16 cellular contexts compared by ENCODE assay signal in the genomic region with DNA sequence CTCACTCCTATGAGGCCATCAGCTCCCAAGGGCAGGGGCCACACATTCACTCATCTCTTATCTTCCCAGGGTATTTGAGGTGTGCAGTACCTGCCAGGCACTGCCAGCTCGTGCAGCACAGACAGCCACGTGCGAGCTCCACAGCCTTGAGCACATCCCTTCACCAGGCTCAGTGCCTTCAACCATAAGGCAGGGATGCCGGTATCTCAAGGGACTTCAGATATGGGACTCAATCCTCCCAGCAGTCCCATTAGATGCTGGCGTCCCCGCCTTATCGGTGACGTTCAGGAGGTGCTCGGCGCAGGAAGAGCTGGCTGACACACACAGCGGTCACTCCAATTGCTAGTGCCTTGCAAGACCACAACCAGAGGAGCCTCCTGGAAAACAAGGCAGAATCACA. TPM values are rescaled to one million over a fixed set of nuclear protein-coding genes. Genes with fewer than 3 reads are reported as not detected.
DNase-seq lines count a peak whose midpoint lies in the region; ATAC-seq lines count a peak whose summit lies in the region.
"Had no signal": no experiment of that assay in that cellular context is flagged by ENCODE, and none has a peak within 500 bp of the region (broad histone marks: within the 10 kb centered on the region; RNA-seq: fewer than 3 reads in every experiment).

No MANE protein-coding gene starts in this region.

- H3K4me3 ChIP-seq in skeletal muscle satellite cell (ENCODE audit: low read length) (no peak overlapping the region), HAP-1 (no peak overlapping the region)
- H3K4me3 ChIP-seq: gastroesophageal sphincter, neural progenitor cell, SJCRH30 had no signal

- DNase-seq in activated CD4-positive, alpha-beta T cell treated with anti-CD3 and anti-CD28 coated beads, Interleukin-2, amount 10 ng/mL, durations not matched to agents 24 days and 14 days: no peak
- DNase-seq in activated CD4-positive, alpha-beta T cell treated with anti-CD3 and anti-CD28 coated beads, Interleukin-2, amount 50 U/mL, for 1 hour: no peak
- DNase-seq in T-cell (no peak), epithelial cell of prostate (ENCODE audit: low read depth, low spot score) (no peak), HAP-1 (ENCODE audit: low spot score in 2 of 2) (no peak), DMS79 treated with DMSO at 0.1 percent for 48 hours (lab: John Stamatoyannopoulos, UW) (no peak), iPS-NIHi7 (ENCODE audit: extremely low spot score) (no peak)
- DNase-seq: activated CD4-positive, CD25-positive, alpha-beta regulatory T cell treated with anti-CD3 and anti-CD28 coated beads, Interleukin-2, amount 50 U/mL, for 72 hours; dermis blood vessel endothelial cell; HFFc6; NCI-H1417; NCI-H526; SJCRH30 had no signal

- H3K36me3 ChIP-seq in skeletal muscle satellite cell (ENCODE audit: insufficient read depth, low read length) (peaks cover 80% of the 10 kb centered on the region), HAP-1 (replicated peaks) (peaks cover 97% of the 10 kb centered on the region)
- H3K36me3 ChIP-seq: neural progenitor cell had no signal

- peak overlapping the region; percentile 78 for H3K27ac Mint-ChIP-seq in activated CD4-positive, alpha-beta T cell treated with anti-CD3 and anti-CD28 coated beads, Interleukin-2, amount 10 ng/mL, durations not matched to agents 24 days and 14 days
- peak overlapping the region; percentile 77 to 91 for H3K27ac Mint-ChIP-seq in T-cell
- H3K27ac Mint-ChIP-seq: neural progenitor cell had no signal

- H3K4me2 ChIP-seq in skeletal muscle satellite cell (ENCODE audit: low read length): peak overlapping the region; percentile 35
- H3K4me2 ChIP-seq: neural progenitor cell had no signal

- POLR2A ChIA-PET in T-cell (lab: Charles Lee): interaction anchor here in 1 of 2 donors (0.5 kb wide), 1 partner anchor 1294 kb away, joined by 3 read pairs; no protein-coding TSS in a partner anchor

- no peaks in the 10 kb centered on the region for H3K9me3 Mint-ChIP-seq in activated CD4-positive, alpha-beta T cell treated with anti-CD3 and anti-CD28 coated beads, Interleukin-2, amount 10 ng/mL, durations not matched to agents 24 days and 14 days
- no peaks in the 10 kb centered on the region for H3K9me3 Mint-ChIP-seq in T-cell
- H3K9me3 Mint-ChIP-seq: HFFc6, neural progenitor cell had no signal

- no peaks in the 10 kb centered on the region for H3K27me3 Mint-ChIP-seq in activated CD4-positive, alpha-beta T cell treated with anti-CD3 and anti-CD28 coated beads, Interleukin-2, amount 10 ng/mL, durations not matched to agents 24 days and 14 days
- H3K27me3 Mint-ChIP-seq in T-cell: no peaks in the 10 kb centered on the region

- H3K9ac ChIP-seq in skeletal muscle satellite cell (ENCODE audit: low read depth, low read length): no peak overlapping the region
- H3K9ac ChIP-seq: neural progenitor cell had no signal

- peaks cover 83% of the 10 kb centered on the region for H3K36me3 Mint-ChIP-seq in activated CD4-positive, alpha-beta T cell treated with anti-CD3 and anti-CD28 coated beads, Interleukin-2, amount 10 ng/mL, durations not matched to agents 24 days and 14 days (ENCODE audit: low read depth)
- peaks cover 80% of the 10 kb centered on the region for H3K36me3 Mint-ChIP-seq in T-cell

- H3K4me1 ChIP-seq in skeletal muscle satellite cell (ENCODE audit: control insufficient read depth, insufficient read depth, low read length) (peaks cover 46% of the 10 kb centered on the region), HAP-1 (no peaks in the 10 kb centered on the region)
- H3K4me1 ChIP-seq: neural progenitor cell, SJCRH30 had no signal

- no peak overlapping the region for H3K4me3 Mint-ChIP-seq in activated CD4-positive, alpha-beta T cell treated with anti-CD3 and anti-CD28 coated beads, Interleukin-2, amount 10 ng/mL, durations not matched to agents 24 days and 14 days
- peak overlapping the region in 2 of 3 donors; percentile 7 to 16 for H3K4me3 Mint-ChIP-seq in T-cell
- H3K4me3 Mint-ChIP-seq: HFFc6, neural progenitor cell had no signal

- in situ Hi-C loops in HAP-1 (cut with MboI; ENCODE audit: low sequenced_read_pairs): no loop called here

- H3K4me1 Mint-ChIP-seq in activated CD4-positive, alpha-beta T cell treated with anti-CD3 and anti-CD28 coated beads, Interleukin-2, amount 10 ng/mL, durations not matched to agents 24 days and 14 days: peaks cover 38% of the 10 kb centered on the region
- H3K4me1 Mint-ChIP-seq in T-cell: peaks cover 50 to 58% (median 55%) of the 10 kb centered on the region in 3 donors

- peak overlapping the region; percentile 92 for H3K27ac ChIP-seq in epithelial cell of prostate
- H3K27ac ChIP-seq: neural progenitor cell, SJCRH30 had no signal

- H3K27me3 ChIP-seq in skeletal muscle satellite cell (ENCODE audit: control insufficient read depth, insufficient read depth, low read length) (no peaks in the 10 kb centered on the region), HAP-1 (ENCODE audit: low read depth) (no peaks in the 10 kb centered on the region)
- H3K27me3 ChIP-seq: gastroesophageal sphincter, neural progenitor cell, SJCRH30 had no signal

- H3K9me3 ChIP-seq in skeletal muscle satellite cell (replicated peaks; ENCODE audit: low read length): no peaks in the 10 kb centered on the region
- no peaks in the 10 kb centered on the region for H3K9me3 ChIP-seq in HAP-1
- H3K9me3 ChIP-seq: gastroesophageal sphincter, SJCRH30 had no signal

- intact Hi-C loops in activated CD4-positive, alpha-beta T cell treated with anti-CD3 and anti-CD28 coated beads, Interleukin-2, amount 10 ng/mL, durations not matched to agents 24 days and 14 days (cut with micrococcal nuclease): no loop called here

- peak in 2 of 4 experiments; percentile 5 to 8 for ATAC-seq in T-cell (replicated peaks in 1 of 4)

- CTCF ChIA-PET in T-cell (lab: Charles Lee): interaction anchor here (0.5 to 1.6 kb wide), 5 partner anchors 8 to 625 kb away, joined by 3 to 9 read pairs (median 4); no protein-coding TSS in a partner anchor

RNA-seq across cellular contexts. Expression of a gene that starts 47.0 kb away (rescaled TPM):
- total RNA-seq in activated CD4-positive, alpha-beta T cell treated with anti-CD3 and anti-CD28 coated beads, Interleukin-2, amount 10 ng/mL, durations not matched to agents 24 days and 14 days: 204 and 215 TPM in 2 replicates
- 100 to 1,000 TPM; 176 to 286 (median 272) TPM for total RNA-seq in T-cell
- total RNA-seq in skeletal muscle satellite cell (2012; rRNA removed): 21.0 and 25.6 TPM in 2 replicates
